ENCODE assay signal across 21 cellular contexts in genomic region chr11:16750417-16750816, GRCh38. TPM values are rescaled to one million over a fixed set of nuclear protein-coding genes. Genes with fewer than 3 reads are reported as not detected.
DNase-seq lines count a peak whose midpoint lies in the region; ATAC-seq and TF ChIP-seq lines count a peak whose summit lies in the region.
"Had no signal": no experiment of that assay in that cellular context is flagged by ENCODE, and none has a peak within 500 bp of the region (broad histone marks: within the 10 kb centered on the region; RNA-seq: fewer than 3 reads in every experiment).

No MANE protein-coding gene starts in this region.

- peaks cover 48% of the 10 kb centered on the region for H3K36me3 Mint-ChIP-seq in activated T-cell treated with anti-CD3 and anti-CD28 coated beads, Interleukin-2, amount 50 U/mL, for 4 hours (ENCODE audit: insufficient read depth)
- H3K36me3 Mint-ChIP-seq in glutamatergic neuron (ENCODE audit: unreplicated experiment): peaks cover 10% of the 10 kb centered on the region

- no peak for DNase-seq in activated T-cell treated with anti-CD3 and anti-CD28 coated beads, Interleukin-2, amount 50 U/mL, for 4 hours
- no peak for DNase-seq in activated T-cell treated with anti-CD3 and anti-CD28 coated beads, Interleukin-2, amount 50 U/mL, for 48 hours
- DNase-seq in NCI-H524 (lab: John Stamatoyannopoulos, UW) (peak; percentile 4 to 66), glutamatergic neuron (no peak), COR-L47 (lab: John Stamatoyannopoulos, UW) (no peak), NCI-H1417 (lab: John Stamatoyannopoulos, UW) (no peak)
- DNase-seq: activated CD4-positive, alpha-beta T cell treated with anti-CD3 and anti-CD28 coated beads, Interleukin-2, amount 50 U/mL, for 48 hours; activated gamma-delta T cell; DMS 273 treated with DMSO at 0.1 percent for 48 hours; effector memory CD4-positive, alpha-beta T cell; GF-D8; Kasumi-1; left lung; NCI-H1105; NCI-H2107; NCI-H526 treated with DMSO at 0.1 percent for 48 hours; Right ventricle myocardium superior; stimulated activated CD4-positive, alpha-beta T cell treated with anti-CD3 and anti-CD28 coated beads, Interleukin-2, amount 100 ng/mL, for 24 hours; T-cell had no signal

- no peaks in the 10 kb centered on the region for H3K27me3 Mint-ChIP-seq in activated T-cell treated with anti-CD3 and anti-CD28 coated beads, Interleukin-2, amount 50 U/mL, for 4 hours (ENCODE audit: low read depth)
- no peaks in the 10 kb centered on the region for H3K27me3 Mint-ChIP-seq in glutamatergic neuron (ENCODE audit: unreplicated experiment)
- H3K27me3 Mint-ChIP-seq: T-cell had no signal

- TF ChIP-seq CTCF in glutamatergic neuron (IDR thresholded peaks at IDR 0.05; ENCODE audit: partially characterized antibody, unreplicated experiment): no peak

- no peaks in the 10 kb centered on the region for H3K9me3 Mint-ChIP-seq in activated T-cell treated with anti-CD3 and anti-CD28 coated beads, Interleukin-2, amount 50 U/mL, for 4 hours
- H3K9me3 Mint-ChIP-seq in glutamatergic neuron (ENCODE audit: unreplicated experiment): no peaks in the 10 kb centered on the region
- H3K9me3 Mint-ChIP-seq: T-cell had no signal

- peak overlapping the region; percentile 23 for H3K27ac Mint-ChIP-seq in glutamatergic neuron (ENCODE audit: unreplicated experiment)

- ATAC-seq in activated T-cell treated with anti-CD3 and anti-CD28 coated beads, Interleukin-2, amount 50 U/mL, for 4 hours: peak; percentile 35 to 58
- ATAC-seq in GM21737 (IDR thresholded peaks at IDR 0.05; ENCODE audit: unreplicated experiment): peak; percentile 49
- ATAC-seq in HG02798 (IDR thresholded peaks at IDR 0.05; ENCODE audit: poor library complexity, unreplicated experiment): no peak
- ATAC-seq: left lung, T-cell had no signal

- peaks cover 31% of the 10 kb centered on the region for H3K4me1 Mint-ChIP-seq in activated T-cell treated with anti-CD3 and anti-CD28 coated beads, Interleukin-2, amount 50 U/mL, for 4 hours (ENCODE audit: low read depth)
- H3K4me1 Mint-ChIP-seq in glutamatergic neuron (ENCODE audit: low read depth, unreplicated experiment): peaks cover 2% of the 10 kb centered on the region

- no peak overlapping the region for H3K4me3 Mint-ChIP-seq in activated T-cell treated with anti-CD3 and anti-CD28 coated beads, Interleukin-2, amount 50 U/mL, for 4 hours
- H3K4me3 Mint-ChIP-seq in glutamatergic neuron (ENCODE audit: unreplicated experiment): no peak overlapping the region
- H3K4me3 Mint-ChIP-seq: T-cell had no signal

RNA-seq across cellular contexts. Expression of gene C11orf58, which starts 12.0 kb away (rescaled TPM):
- 100 to 1,000 TPM; 166 to 178 (median 173) TPM for total RNA-seq in activated T-cell treated with anti-CD3 and anti-CD28 coated beads, Interleukin-2, amount 50 U/mL, for 4 hours
- 169 TPM for total RNA-seq in glutamatergic neuron (ENCODE audit: unreplicated experiment)

Comparison
In these comparisons a context has a peak if more than half of its experiments do, and no peak if none do; other contexts are left out.
1. DNase-seq: peak in NCI-H524 (2 of 2); none in activated T-cell treated with anti-CD3 and anti-CD28 coated beads, Interleukin-2, amount 50 U/mL, for 4 hours (single experiment), activated T-cell treated with anti-CD3 and anti-CD28 coated beads, Interleukin-2, amount 50 U/mL, for 48 hours (0 of 2), glutamatergic neuron (single experiment), COR-L47 (single experiment) and NCI-H1417 (0 of 3).